8 cellular contexts compared by ENCODE assay signal in the genomic region with DNA sequence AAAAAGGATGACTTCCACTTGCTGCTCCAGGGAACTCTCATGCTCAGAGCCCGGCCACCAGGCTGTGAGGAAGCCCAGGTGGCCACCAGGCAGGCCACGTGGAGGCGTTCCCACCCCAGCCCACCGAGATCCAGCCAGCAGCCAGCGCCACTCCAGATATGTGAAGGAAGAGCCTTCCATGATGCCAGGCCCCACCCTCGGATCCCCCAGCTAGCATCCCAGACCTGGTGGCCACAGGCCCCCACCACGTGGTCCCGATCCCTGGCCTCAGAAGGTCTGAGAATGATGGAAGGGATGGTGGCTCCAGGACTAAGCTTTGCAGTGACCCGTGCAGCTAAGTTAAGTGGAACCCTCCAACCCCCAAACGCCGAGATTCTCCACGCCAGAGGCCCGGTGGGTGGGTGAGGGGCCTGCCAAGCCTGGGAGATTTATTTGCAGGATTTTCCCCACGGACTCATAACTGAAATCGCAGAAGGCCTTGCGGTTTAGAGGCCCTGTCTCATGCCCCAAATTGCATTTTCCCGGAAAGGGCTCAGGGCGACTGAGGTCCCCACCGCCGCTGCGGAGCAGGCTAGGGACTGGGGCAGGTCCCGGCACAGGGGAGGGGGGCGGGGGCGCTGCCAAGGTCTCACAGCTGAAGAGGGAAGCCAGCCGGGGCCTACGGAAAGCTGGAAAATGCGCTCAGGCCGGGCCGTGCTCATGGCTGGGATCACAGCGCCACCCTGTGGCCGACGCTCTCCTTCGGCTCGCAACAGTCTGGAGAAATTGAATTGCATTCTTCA. TPM values are rescaled to one million over a fixed set of nuclear protein-coding genes. Genes with fewer than 3 reads are reported as not detected.
DNase-seq lines count a peak whose midpoint lies in the region; ATAC-seq and TF ChIP-seq lines count a peak whose summit lies in the region.

No MANE protein-coding gene starts in this region.

- TF ChIP-seq CTCF in CD14-positive monocyte (IDR thresholded peaks at IDR 0.05) (peak; percentile 89), mammary epithelial cell (conservative IDR thresholded peaks at IDR 0.05 in 1 of 2, IDR thresholded peaks at IDR 0.05 in 1 of 2; ENCODE audit: extremely low read depth in 1 of 2, insufficient read depth in 1 of 2, low read depth in 1 of 2, low read length in 2 of 2) (peak; percentile 75 to 88), spleen (IDR thresholded peaks at IDR 0.05 in 8 of 11, conservative IDR thresholded peaks at IDR 0.05 in 3 of 11) (peak in 10 of 11 experiments; percentile 42 to 88 (median 78))

- H3K4me1 ChIP-seq in mammary epithelial cell (ENCODE audit: insufficient read depth, low read length) (no peaks in the 10 kb centered on the region), spleen (peaks cover 0 to 13% (median 7%) of the 10 kb centered on the region in 6 donors)

- DNase-seq in CD14-positive monocyte (ENCODE audit: low spot score) (no peak), NCI-H1105 (lab: John Stamatoyannopoulos, UW) (peak; percentile 70), T-helper 9 cell (peak; percentile 33), mammary epithelial cell (peak; percentile 33), iPS-NIHi7 (ENCODE audit: extremely low spot score) (peak; percentile 93), spleen (peak; percentile 86), OCI-M2 (lab: John Stamatoyannopoulos, UW; ENCODE audit: unreplicated experiment) (no peak)

- no peaks in the 10 kb centered on the region for H3K36me3 Mint-ChIP-seq in CD14-positive monocyte

- no peak overlapping the region for H3K4me2 ChIP-seq in mammary epithelial cell (ENCODE audit: insufficient read depth, low read depth, low read length)

- H3K4me1 Mint-ChIP-seq in CD14-positive monocyte, result peaks cover 8% of the 10 kb centered on the region

- H3K27me3 Mint-ChIP-seq in CD14-positive monocyte (ENCODE audit: low read depth in 3 of 3), result peaks cover 6 to 12% (median 6%) of the 10 kb centered on the region in 3 donors

- H3K27ac Mint-ChIP-seq in CD14-positive monocyte, result no peak overlapping the region

- H3K79me2 ChIP-seq in mammary epithelial cell (ENCODE audit: insufficient read depth, low read length), result no peaks in the 10 kb centered on the region

- WGBS in mammary epithelial cell (ENCODE audit: low coverage, missing lambda C conversion rate), result 55% methylated on average over 8 of the region's 34 CpGs
- 27 to 31% (median 28%) methylated on average over 22 to 34 of the region's 34 CpGs for WGBS in spleen, 5 donors

- H3K27me3 ChIP-seq in mammary epithelial cell (ENCODE audit: insufficient read depth, low read length), result no peaks in the 10 kb centered on the region
- H3K27me3 ChIP-seq in spleen (replicated peaks in 1 of 7), result peaks cover 0 to 12% (median 0%) of the 10 kb centered on the region in 7 donors

- no peak overlapping the region for H3K4me3 ChIP-seq in mammary epithelial cell (replicated peaks in 1 of 3; ENCODE audit: insufficient read depth in 1 of 3, low read depth in 2 of 3, low read length in 3 of 3)
- peak overlapping the region in 1 of 8 donors; percentile 35 for H3K4me3 ChIP-seq in spleen

- H4K20me1 ChIP-seq in mammary epithelial cell (ENCODE audit: insufficient read depth, low read length), result no peaks in the 10 kb centered on the region

- H3K27ac ChIP-seq in mammary epithelial cell (ENCODE audit: insufficient read depth, low read depth, low read length) (no peak overlapping the region), spleen (no peak overlapping the region)

- no TSS peak for BruUV-seq in mammary epithelial cell (replicated peaks; lab: Mats Ljungman, UMichigan)

- ATAC-seq in GM21390 (IDR thresholded peaks at IDR 0.05; ENCODE audit: unreplicated experiment), result peak; percentile 54

- no peak for TF ChIP-seq POLR2A in spleen (IDR thresholded peaks at IDR 0.05)

- intact Hi-C loops in CD14-positive monocyte (cut with micrococcal nuclease) (loop anchor here in 1 of 2 donors (5.0 to 10.0 kb wide), 2 partner anchors 816 to 1023 kb away; no protein-coding TSS in a partner anchor), mammary epithelial cell (cut with micrococcal nuclease) (loop anchor here (1.0 to 5.0 kb wide), 6 partner anchors 134 to 1029 kb away; no protein-coding TSS in a partner anchor), spleen (cut with DNase I; ENCODE audit: low total_unique reads) (loop anchor here (10.0 kb wide), 1 partner anchor 763 kb away; no protein-coding TSS in a partner anchor)

- peak overlapping the region; percentile 21 to 28 for H3K4me3 Mint-ChIP-seq in CD14-positive monocyte

- H3K9me3 ChIP-seq in mammary epithelial cell (replicated peaks; ENCODE audit: insufficient read depth, low read length) (no peaks in the 10 kb centered on the region), spleen (no peaks in the 10 kb centered on the region)

- dilution Hi-C loops in mammary epithelial cell (cut with HindIII; ENCODE audit: low sequenced_read_pairs), result no loop called here

- H3K9ac ChIP-seq in mammary epithelial cell (ENCODE audit: insufficient read depth, low read length), result no peak overlapping the region

- peaks cover 2 to 9% (median 5%) of the 10 kb centered on the region in 7 donors for H3K9me3 Mint-ChIP-seq in CD14-positive monocyte

- no peak overlapping the region for H2AFZ ChIP-seq in mammary epithelial cell (ENCODE audit: low read depth, low read length)

- in situ Hi-C loops in mammary epithelial cell (cut with MboI; ENCODE audit: low sequenced_read_pairs in 2 of 2), result loop anchor here (10.0 to 25.0 kb wide), 2 partner anchors 981 to 983 kb away; no protein-coding TSS in a partner anchor

- H3K36me3 ChIP-seq in mammary epithelial cell (ENCODE audit: insufficient read depth, low read length) (no peaks in the 10 kb centered on the region), spleen (no peaks in the 10 kb centered on the region)

- CTCF ChIA-PET in mammary epithelial cell (lab: Charles Lee; ENCODE audit: low non-redundant PET), result interaction anchor here (0.7 kb wide), 1 partner anchor 981 kb away, joined by 4 read pairs; no protein-coding TSS in a partner anchor

RNA-seq across cellular contexts. Expression of a gene that starts 31.1 kb away (rescaled TPM):
- polyA plus RNA-seq in CD14-positive monocyte (1 to 10 TPM; 1.8 to 3.2 TPM), mammary epithelial cell (not detected), spleen (10 to 100 TPM; 23.1 to 51.6 (median 37.2) TPM)
- total RNA-seq in mammary epithelial cell (not detected), spleen (100 to 1,000 TPM in 3 of 7 donors, 10 to 100 TPM in 4; 51.4 to 298 (median 95.5) TPM)
- not detected for polyA minus RNA-seq in mammary epithelial cell

Comparison
In these comparisons a context has a peak if more than half of its experiments do, and no peak if none do; other contexts are left out.
1. DNase-seq: peak in NCI-H1105 (single experiment), T-helper 9 cell (single experiment), mammary epithelial cell (single experiment), iPS-NIHi7 (single experiment) and spleen (single experiment); none in CD14-positive monocyte (single experiment) and OCI-M2 (single experiment).
2. RNA of a gene that starts 31.1 kb away (polyA plus RNA-seq): 23.1 to 51.6 TPM in spleen; 1.8 to 3.2 TPM in CD14-positive monocyte and not detected in mammary epithelial cell (single experiment); every median in the first group is over 4 times any median in the second.
3. Peak in every context shown above with its lines, with median percentiles within 50 percentile points of each other: CTCF ChIP-seq.